Comparison of ENCODE assay signal across 1 cellular context in the genomic region with DNA sequence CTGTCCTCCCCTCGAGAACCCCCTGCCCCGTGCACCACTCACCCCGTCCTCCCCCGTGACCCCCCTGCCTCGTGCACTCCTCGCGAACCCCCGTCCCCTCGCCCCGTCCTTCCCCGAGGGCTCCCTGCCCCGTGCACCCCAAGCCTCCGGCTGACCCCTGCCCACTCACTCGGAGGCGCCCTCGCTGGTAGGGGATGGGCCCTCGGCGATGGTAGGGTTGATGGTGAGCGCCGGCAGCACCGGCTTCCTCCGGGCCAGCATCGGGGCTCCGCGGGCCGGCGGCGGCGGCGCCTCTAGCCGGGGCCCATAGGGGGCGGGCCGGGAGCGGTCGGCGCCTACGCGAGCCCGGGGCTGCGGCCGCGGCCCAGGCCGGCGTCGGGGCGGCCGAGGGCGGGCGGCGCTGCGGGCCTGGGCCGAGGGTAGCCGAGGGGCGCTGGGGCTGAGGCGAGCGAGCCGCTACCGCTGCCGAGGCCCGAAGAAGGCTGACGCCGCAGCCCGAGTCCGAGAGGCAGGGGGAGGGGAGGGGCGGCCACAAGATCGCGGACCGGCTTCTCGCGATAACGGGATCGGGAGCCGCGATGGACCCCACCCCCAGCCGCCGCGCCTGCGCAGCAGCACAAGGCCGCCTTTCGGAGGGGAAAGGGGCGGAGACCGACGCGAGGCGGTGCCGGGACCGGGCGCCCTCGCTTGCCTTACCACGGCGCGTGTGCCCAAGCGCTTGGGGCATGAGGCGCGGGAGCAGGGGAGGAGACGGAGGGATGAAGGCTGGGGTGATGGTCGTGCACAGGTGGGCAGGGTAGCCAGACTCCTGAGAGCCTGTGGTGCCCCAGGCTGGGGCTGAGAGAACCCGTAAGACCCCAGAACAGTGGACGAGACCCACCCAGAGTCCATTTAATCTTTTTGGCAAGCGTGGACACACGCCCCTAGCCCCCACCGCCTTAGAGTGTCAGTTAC.
TF ChIP-seq lines count a peak whose summit lies in the region.

A gene (minus strand): TSS at position 508 of the 954 bp plus-strand sequence. CDS start 247 bp downstream, at position 261.

TF ChIP-seq in HEK293, 187 proteins besides CTCF, POLR2A, EP300 and RAD21 (continued from another document):
- TF ChIP-seq ZNF701 (tag by site-specific recombination; IDR thresholded peaks at IDR 0.05) (no peak), SCRT2 (tag by site-specific recombination; IDR thresholded peaks at IDR 0.05) (0 out of 2 replicates have a peak, but pooled peaks have one; percentile 14), ZNF76 (tag by site-specific recombination; IDR thresholded peaks at IDR 0.05; ENCODE audit: borderline replicate concordance, low read depth) (peak; percentile 46; the same call in 1 of the 2 replicates), KLF9 (tag by site-specific recombination; IDR thresholded peaks at IDR 0.05; ENCODE audit: low read depth) (peak; percentile 91), ZNF23 (tag by site-specific recombination; IDR thresholded peaks at IDR 0.05; ENCODE audit: borderline replicate concordance) (no peak), ZNF274 (IDR thresholded peaks at IDR 0.05; ENCODE audit: low read length) (no peak), ZNF274 (tag by site-specific recombination; IDR thresholded peaks at IDR 0.05; ENCODE audit: borderline replicate concordance) (no peak), ZNF48 (tag by site-specific recombination; IDR thresholded peaks at IDR 0.05) (no peak), ZBTB8A (tag by site-specific recombination; IDR thresholded peaks at IDR 0.05) (peak; percentile 92), ZFP69B (tag by site-specific recombination; IDR thresholded peaks at IDR 0.05) (peak; percentile 93), SP2 (tag by site-specific recombination; IDR thresholded peaks at IDR 0.05) (peak; percentile 89), GLIS2 (tag by site-specific recombination; IDR thresholded peaks at IDR 0.05) (peak; percentile 51; the same call in 1 of the 2 replicates), ZNF843 (tag by site-specific recombination; IDR thresholded peaks at IDR 0.05) (peak; percentile 60; the same call in 1 of the 2 replicates), KLF16 (tag by site-specific recombination; IDR thresholded peaks at IDR 0.05) (peak; percentile 99), ZNF10 (tag by site-specific recombination; IDR thresholded peaks at IDR 0.05) (0 out of 2 replicates have a peak, but pooled peaks have one; percentile 53), HOXD13 (CRISPR knock-in tag; IDR thresholded peaks at IDR 0.05; ENCODE audit: borderline replicate concordance) (no peak), ZBTB20 (tag by site-specific recombination; IDR thresholded peaks at IDR 0.05) (peak; percentile 22; the same call in 1 of the 2 replicates), BCL11B (tag by site-specific recombination; IDR thresholded peaks at IDR 0.05; ENCODE audit: low read depth) (no peak), ZNF366 (tag by site-specific recombination; conservative IDR thresholded peaks at IDR 0.05) (peak; percentile 95), YY1 (tag by site-specific recombination; IDR thresholded peaks at IDR 0.05) (no peak), ZNF24 (tag by site-specific recombination; IDR thresholded peaks at IDR 0.05) (peak; percentile 53; the same call in 1 of the 2 replicates), GLIS1 (tag by site-specific recombination; IDR thresholded peaks at IDR 0.05) (peak; percentile 23; the same call in 1 of the 2 replicates), ZXDB (tag by site-specific recombination; IDR thresholded peaks at IDR 0.05) (peak; percentile 61; the same call in 1 of the 2 replicates), SP3 (tag by site-specific recombination; IDR thresholded peaks at IDR 0.05) (peak; percentile 84), ZNF324 (tag by site-specific recombination; IDR thresholded peaks at IDR 0.05) (no peak), ZNF544 (tag by site-specific recombination; IDR thresholded peaks at IDR 0.05) (no peak), GFI1B (tag by site-specific recombination; IDR thresholded peaks at IDR 0.05) (no peak), KLF1 (tag by site-specific recombination; IDR thresholded peaks at IDR 0.05) (peak; percentile 73)
- TF ChIP-seq, protein P1, sequence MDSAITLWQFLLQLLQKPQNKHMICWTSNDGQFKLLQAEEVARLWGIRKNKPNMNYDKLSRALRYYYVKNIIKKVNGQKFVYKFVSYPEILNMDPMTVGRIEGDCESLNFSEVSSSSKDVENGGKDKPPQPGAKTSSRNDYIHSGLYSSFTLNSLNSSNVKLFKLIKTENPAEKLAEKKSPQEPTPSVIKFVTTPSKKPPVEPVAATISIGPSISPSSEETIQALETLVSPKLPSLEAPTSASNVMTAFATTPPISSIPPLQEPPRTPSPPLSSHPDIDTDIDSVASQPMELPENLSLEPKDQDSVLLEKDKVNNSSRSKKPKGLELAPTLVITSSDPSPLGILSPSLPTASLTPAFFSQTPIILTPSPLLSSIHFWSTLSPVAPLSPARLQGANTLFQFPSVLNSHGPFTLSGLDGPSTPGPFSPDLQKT (IDR thresholded peaks at IDR 0.05; ENCODE audit: borderline replicate concordance, low read depth, low read length) = no peak
- TF ChIP-seq, protein P2, sequence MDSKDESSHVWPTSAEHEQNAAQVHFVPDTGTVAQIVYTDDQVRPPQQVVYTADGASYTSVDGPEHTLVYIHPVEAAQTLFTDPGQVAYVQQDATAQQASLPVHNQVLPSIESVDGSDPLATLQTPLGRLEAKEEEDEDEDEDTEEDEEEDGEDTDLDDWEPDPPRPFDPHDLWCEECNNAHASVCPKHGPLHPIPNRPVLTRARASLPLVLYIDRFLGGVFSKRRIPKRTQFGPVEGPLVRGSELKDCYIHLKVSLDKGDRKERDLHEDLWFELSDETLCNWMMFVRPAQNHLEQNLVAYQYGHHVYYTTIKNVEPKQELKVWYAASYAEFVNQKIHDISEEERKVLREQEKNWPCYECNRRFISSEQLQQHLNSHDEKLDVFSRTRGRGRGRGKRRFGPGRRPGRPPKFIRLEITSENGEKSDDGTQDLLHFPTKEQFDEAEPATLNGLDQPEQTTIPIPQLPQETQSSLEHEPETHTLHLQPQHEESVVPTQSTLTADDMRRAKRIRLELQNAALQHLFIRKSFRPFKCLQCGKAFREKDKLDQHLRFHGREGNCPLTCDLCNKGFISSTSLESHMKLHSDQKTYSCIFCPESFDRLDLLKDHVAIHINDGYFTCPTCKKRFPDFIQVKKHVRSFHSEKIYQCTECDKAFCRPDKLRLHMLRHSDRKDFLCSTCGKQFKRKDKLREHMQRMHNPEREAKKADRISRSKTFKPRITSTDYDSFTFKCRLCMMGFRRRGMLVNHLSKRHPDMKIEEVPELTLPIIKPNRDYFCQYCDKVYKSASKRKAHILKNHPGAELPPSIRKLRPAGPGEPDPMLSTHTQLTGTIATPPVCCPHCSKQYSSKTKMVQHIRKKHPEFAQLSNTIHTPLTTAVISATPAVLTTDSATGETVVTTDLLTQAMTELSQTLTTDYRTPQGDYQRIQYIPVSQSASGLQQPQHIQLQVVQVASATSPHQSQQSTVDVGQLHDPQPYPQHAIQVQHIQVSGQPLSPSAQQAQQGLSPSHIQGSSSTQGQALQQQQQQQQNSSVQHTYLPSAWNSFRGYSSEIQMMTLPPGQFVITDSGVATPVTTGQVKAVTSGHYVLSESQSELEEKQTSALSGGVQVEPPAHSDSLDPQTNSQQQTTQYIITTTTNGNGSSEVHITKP (tag by site-specific recombination; IDR thresholded peaks at IDR 0.05) = peak; percentile 65
- TF ChIP-seq, protein P3, sequence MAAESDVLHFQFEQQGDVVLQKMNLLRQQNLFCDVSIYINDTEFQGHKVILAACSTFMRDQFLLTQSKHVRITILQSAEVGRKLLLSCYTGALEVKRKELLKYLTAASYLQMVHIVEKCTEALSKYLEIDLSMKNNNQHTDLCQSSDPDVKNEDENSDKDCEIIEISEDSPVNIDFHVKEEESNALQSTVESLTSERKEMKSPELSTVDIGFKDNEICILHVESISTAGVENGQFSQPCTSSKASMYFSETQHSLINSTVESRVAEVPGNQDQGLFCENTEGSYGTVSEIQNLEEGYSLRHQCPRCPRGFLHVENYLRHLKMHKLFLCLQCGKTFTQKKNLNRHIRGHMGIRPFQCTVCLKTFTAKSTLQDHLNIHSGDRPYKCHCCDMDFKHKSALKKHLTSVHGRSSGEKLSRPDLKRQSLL (tag by site-specific recombination; IDR thresholded peaks at IDR 0.05) = peak; percentile 61; the same call in 1 of the 2 replicates
- TF ChIP-seq, protein P4, sequence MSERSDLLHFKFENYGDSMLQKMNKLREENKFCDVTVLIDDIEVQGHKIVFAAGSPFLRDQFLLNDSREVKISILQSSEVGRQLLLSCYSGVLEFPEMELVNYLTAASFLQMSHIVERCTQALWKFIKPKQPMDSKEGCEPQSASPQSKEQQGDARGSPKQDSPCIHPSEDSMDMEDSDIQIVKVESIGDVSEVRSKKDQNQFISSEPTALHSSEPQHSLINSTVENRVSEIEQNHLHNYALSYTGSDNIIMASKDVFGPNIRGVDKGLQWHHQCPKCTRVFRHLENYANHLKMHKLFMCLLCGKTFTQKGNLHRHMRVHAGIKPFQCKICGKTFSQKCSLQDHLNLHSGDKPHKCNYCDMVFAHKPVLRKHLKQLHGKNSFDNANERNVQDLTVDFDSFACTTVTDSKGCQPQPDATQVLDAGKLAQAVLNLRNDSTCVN (tag by site-specific recombination; optimal IDR thresholded peaks at IDR 0.05) = peak; percentile 88
- TF ChIP-seq, protein P5, sequence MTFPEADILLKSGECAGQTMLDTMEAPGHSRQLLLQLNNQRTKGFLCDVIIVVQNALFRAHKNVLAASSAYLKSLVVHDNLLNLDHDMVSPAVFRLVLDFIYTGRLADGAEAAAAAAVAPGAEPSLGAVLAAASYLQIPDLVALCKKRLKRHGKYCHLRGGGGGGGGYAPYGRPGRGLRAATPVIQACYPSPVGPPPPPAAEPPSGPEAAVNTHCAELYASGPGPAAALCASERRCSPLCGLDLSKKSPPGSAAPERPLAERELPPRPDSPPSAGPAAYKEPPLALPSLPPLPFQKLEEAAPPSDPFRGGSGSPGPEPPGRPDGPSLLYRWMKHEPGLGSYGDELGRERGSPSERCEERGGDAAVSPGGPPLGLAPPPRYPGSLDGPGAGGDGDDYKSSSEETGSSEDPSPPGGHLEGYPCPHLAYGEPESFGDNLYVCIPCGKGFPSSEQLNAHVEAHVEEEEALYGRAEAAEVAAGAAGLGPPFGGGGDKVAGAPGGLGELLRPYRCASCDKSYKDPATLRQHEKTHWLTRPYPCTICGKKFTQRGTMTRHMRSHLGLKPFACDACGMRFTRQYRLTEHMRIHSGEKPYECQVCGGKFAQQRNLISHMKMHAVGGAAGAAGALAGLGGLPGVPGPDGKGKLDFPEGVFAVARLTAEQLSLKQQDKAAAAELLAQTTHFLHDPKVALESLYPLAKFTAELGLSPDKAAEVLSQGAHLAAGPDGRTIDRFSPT (tag by site-specific recombination; IDR thresholded peaks at IDR 0.05) = peak; percentile 99
- TF ChIP-seq, protein P6, sequence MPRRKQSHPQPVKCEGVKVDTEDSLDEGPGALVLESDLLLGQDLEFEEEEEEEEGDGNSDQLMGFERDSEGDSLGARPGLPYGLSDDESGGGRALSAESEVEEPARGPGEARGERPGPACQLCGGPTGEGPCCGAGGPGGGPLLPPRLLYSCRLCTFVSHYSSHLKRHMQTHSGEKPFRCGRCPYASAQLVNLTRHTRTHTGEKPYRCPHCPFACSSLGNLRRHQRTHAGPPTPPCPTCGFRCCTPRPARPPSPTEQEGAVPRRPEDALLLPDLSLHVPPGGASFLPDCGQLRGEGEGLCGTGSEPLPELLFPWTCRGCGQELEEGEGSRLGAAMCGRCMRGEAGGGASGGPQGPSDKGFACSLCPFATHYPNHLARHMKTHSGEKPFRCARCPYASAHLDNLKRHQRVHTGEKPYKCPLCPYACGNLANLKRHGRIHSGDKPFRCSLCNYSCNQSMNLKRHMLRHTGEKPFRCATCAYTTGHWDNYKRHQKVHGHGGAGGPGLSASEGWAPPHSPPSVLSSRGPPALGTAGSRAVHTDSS (tag by site-specific recombination; IDR thresholded peaks at IDR 0.05) = peak; percentile 85
- TF ChIP-seq, protein P7, sequence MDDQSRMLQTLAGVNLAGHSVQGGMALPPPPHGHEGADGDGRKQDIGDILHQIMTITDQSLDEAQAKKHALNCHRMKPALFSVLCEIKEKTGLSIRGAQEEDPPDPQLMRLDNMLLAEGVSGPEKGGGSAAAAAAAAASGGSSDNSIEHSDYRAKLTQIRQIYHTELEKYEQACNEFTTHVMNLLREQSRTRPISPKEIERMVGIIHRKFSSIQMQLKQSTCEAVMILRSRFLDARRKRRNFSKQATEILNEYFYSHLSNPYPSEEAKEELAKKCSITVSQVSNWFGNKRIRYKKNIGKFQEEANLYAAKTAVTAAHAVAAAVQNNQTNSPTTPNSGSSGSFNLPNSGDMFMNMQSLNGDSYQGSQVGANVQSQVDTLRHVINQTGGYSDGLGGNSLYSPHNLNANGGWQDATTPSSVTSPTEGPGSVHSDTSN (CRISPR knock-in tag; IDR thresholded peaks at IDR 0.05) = peak; percentile 67; the same call in 1 of the 2 replicates
- TF ChIP-seq, protein P8, sequence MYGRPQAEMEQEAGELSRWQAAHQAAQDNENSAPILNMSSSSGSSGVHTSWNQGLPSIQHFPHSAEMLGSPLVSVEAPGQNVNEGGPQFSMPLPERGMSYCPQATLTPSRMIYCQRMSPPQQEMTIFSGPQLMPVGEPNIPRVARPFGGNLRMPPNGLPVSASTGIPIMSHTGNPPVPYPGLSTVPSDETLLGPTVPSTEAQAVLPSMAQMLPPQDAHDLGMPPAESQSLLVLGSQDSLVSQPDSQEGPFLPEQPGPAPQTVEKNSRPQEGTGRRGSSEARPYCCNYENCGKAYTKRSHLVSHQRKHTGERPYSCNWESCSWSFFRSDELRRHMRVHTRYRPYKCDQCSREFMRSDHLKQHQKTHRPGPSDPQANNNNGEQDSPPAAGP (tag by site-specific recombination; IDR thresholded peaks at IDR 0.05) = peak; percentile 63; the same call in 1 of the 2 replicates
- TF ChIP-seq, protein P9, sequence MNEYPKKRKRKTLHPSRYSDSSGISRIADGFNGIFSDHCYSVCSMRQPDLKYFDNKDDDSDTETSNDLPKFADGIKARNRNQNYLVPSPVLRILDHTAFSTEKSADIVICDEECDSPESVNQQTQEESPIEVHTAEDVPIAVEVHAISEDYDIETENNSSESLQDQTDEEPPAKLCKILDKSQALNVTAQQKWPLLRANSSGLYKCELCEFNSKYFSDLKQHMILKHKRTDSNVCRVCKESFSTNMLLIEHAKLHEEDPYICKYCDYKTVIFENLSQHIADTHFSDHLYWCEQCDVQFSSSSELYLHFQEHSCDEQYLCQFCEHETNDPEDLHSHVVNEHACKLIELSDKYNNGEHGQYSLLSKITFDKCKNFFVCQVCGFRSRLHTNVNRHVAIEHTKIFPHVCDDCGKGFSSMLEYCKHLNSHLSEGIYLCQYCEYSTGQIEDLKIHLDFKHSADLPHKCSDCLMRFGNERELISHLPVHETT (tag by site-specific recombination; IDR thresholded peaks at IDR 0.05) = peak; percentile 39; the same call in 1 of the 2 replicates
